12 cellular contexts compared by ENCODE assay signal in genomic region chr15:91965501-91966180, GRCh38.
DNase-seq lines count a peak whose midpoint lies in the region; ATAC-seq and TF ChIP-seq lines count a peak whose summit lies in the region.
"Had no signal": no experiment of that assay in that cellular context is flagged by ENCODE, and none has a peak within 500 bp of the region (broad histone marks: within the 10 kb centered on the region; RNA-seq: fewer than 3 reads in every experiment).

No MANE protein-coding gene starts in this region.

- ATAC-seq in GM21381 (IDR thresholded peaks at IDR 0.05; ENCODE audit: unreplicated experiment), result no peak
- no peak for ATAC-seq in HG02759 (IDR thresholded peaks at IDR 0.05; ENCODE audit: unreplicated experiment)
- ATAC-seq in GM18511 (IDR thresholded peaks at IDR 0.05; ENCODE audit: unreplicated experiment), result no peak
- no peak for ATAC-seq in GM19395 (IDR thresholded peaks at IDR 0.05; ENCODE audit: unreplicated experiment)

- no peak for TF ChIP-seq CTCF in astrocyte of the spinal cord (IDR thresholded peaks at IDR 0.05; ENCODE audit: low read depth, low read length)

- peak; percentile 28 for DNase-seq in AG08396 (ENCODE audit: low spot score)
- peak; percentile 39 for DNase-seq in HK-2 (ENCODE audit: unreplicated experiment)
- peak; percentile 71 for DNase-seq in astrocyte of the spinal cord (ENCODE audit: low read depth, low spot score)
- DNase-seq in kidney glomerular epithelial cell (lab: John Stamatoyannopoulos, UW), result peak; percentile 64
- DNase-seq: activated naive CD8-positive, alpha-beta T cell treated with anti-CD3 and anti-CD28 coated beads, Interleukin-2, amount 10 ng/mL, durations not matched to agents 7 days and 5 days; NCI-H1694 treated with DMSO at 0.1 percent for 48 hours; pancreas; stimulated activated CD8-positive, alpha-beta memory T cell treated with anti-CD3 and anti-CD28 coated beads, Interleukin-4, amount 100 ng/mL, for 48 hours had no signal

- H3K4me3 ChIP-seq in astrocyte of the spinal cord (ENCODE audit: low read depth, low read length), result no peak overlapping the region
- H3K4me3 ChIP-seq: pancreas had no signal

- in situ Hi-C loops in astrocyte of the spinal cord (cut with HindIII; ENCODE audit: low sequenced_read_pairs), result no loop called here
